1 cellular context compared by ENCODE assay signal in genomic region chr15:64951777-64952418, GRCh38.
TF ChIP-seq lines count a peak whose summit lies in the region.

No MANE protein-coding gene starts in this region.

TF ChIP-seq in K562, 482 proteins besides CTCF, POLR2A, EP300 and RAD21:
- TF ChIP-seq ETV5 (CRISPR knock-in tag; IDR thresholded peaks at IDR 0.05; ENCODE audit: low read depth) (no peak), SMAD3 (CRISPR knock-in tag; conservative IDR thresholded peaks at IDR 0.05) (no peak), ZNF316 (IDR thresholded peaks at IDR 0.05) (no peak), GATAD2A (IDR thresholded peaks at IDR 0.05) (0 out of 2 replicates have a peak, but pooled peaks have one; percentile 23), ZNF24 (IDR thresholded peaks at IDR 0.05) (no peak), MTA1 (IDR thresholded peaks at IDR 0.05; ENCODE audit: borderline replicate concordance) (peak; percentile 71), ZNF512 (tag; IDR thresholded peaks at IDR 0.05) (peak; percentile 98), HNRNPL (IDR thresholded peaks at IDR 0.05; ENCODE audit: low read depth, low read length) (no peak), EGR1 (conservative IDR thresholded peaks at IDR 0.05) (no peak), RBBP5 (IDR thresholded peaks at IDR 0.05; ENCODE audit: borderline replicate concordance, insufficient read depth, low read length, poor library complexity, severe bottlenecking) (no peak), GTF2A2 (tag; IDR thresholded peaks at IDR 0.05) (no peak), SMC3 (conservative IDR thresholded peaks at IDR 0.05; ENCODE audit: insufficient read depth, low read depth, low read length) (no peak)
- TF ChIP-seq, protein P1, sequence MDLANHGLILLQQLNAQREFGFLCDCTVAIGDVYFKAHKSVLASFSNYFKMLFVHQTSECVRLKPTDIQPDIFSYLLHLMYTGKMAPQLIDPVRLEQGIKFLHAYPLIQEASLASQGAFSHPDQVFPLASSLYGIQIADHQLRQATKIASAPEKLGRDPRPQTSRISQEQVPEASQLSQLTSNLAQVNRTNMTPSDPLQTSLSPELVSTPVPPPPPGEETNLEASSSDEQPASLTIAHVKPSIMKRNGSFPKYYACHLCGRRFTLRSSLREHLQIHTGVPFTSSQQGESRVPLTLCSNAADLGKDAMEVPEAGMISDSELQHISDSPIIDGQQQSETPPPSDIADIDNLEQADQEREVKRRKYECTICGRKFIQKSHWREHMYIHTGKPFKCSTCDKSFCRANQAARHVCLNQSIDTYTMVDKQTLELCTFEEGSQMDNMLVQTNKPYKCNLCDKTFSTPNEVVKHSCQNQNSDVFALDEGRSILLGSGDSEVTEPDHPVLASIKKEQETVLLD (IDR thresholded peaks at IDR 0.05): 0 out of 2 replicates have a peak, but pooled peaks have one; percentile 52
